Comparison of ENCODE assay signal across 1 cellular context in the genomic region with DNA sequence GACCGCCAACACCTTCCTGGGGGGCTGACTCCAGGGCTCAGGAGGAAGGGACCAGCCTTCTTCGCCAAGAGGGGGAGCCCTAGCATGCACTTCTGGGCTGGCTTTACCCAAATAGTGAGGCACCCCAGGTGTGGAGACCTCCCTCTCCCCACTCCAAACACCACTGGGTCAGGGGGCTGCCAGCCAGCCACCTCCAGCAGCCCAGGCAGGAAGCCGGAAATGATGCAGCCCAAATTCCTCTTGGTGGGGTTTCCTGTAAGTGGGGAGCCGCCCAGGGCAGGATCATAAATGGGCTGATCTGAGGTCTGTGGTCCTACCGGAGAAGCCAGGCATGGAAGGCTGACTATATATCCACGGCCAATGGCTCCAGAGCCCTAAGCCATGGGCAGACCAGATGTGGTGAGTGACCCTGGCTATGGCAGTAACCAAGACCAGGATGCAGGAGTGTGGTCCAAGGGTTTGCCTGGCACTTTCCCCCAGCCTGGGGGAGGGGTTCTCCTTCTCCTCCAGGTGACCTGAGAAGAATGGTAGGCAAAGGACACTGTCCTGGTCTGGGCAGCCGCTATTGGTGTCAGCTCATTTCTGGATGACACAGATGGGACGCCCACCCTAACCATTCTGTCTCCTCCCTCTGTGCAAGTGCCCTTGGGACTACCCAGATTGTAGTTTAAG.
TF ChIP-seq lines count a peak whose summit lies in the region.

No MANE protein-coding gene starts in this region.

TF ChIP-seq in HCT116, 20 proteins besides CTCF, POLR2A, EP300 and RAD21 (continued from another document):
- TF ChIP-seq, protein P1, sequence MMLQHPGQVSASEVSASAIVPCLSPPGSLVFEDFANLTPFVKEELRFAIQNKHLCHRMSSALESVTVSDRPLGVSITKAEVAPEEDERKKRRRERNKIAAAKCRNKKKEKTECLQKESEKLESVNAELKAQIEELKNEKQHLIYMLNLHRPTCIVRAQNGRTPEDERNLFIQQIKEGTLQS (IDR thresholded peaks at IDR 0.05): no peak
- TF ChIP-seq, protein P2, sequence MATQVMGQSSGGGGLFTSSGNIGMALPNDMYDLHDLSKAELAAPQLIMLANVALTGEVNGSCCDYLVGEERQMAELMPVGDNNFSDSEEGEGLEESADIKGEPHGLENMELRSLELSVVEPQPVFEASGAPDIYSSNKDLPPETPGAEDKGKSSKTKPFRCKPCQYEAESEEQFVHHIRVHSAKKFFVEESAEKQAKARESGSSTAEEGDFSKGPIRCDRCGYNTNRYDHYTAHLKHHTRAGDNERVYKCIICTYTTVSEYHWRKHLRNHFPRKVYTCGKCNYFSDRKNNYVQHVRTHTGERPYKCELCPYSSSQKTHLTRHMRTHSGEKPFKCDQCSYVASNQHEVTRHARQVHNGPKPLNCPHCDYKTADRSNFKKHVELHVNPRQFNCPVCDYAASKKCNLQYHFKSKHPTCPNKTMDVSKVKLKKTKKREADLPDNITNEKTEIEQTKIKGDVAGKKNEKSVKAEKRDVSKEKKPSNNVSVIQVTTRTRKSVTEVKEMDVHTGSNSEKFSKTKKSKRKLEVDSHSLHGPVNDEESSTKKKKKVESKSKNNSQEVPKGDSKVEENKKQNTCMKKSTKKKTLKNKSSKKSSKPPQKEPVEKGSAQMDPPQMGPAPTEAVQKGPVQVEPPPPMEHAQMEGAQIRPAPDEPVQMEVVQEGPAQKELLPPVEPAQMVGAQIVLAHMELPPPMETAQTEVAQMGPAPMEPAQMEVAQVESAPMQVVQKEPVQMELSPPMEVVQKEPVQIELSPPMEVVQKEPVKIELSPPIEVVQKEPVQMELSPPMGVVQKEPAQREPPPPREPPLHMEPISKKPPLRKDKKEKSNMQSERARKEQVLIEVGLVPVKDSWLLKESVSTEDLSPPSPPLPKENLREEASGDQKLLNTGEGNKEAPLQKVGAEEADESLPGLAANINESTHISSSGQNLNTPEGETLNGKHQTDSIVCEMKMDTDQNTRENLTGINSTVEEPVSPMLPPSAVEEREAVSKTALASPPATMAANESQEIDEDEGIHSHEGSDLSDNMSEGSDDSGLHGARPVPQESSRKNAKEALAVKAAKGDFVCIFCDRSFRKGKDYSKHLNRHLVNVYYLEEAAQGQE (IDR thresholded peaks at IDR 0.05; ENCODE audit: low read depth): no peak
- TF ChIP-seq ZNF274 (IDR thresholded peaks at IDR 0.05; ENCODE audit: low read depth, low read length) (no peak), POLR2AphosphoS5 (IDR thresholded peaks at IDR 0.05; ENCODE audit: low read depth, low read length) (no peak), SIN3A (IDR thresholded peaks at IDR 0.05; ENCODE audit: low read depth) (no peak), ELF1 (IDR thresholded peaks at IDR 0.05; ENCODE audit: borderline replicate concordance, low read depth) (no peak), FOSL1 (IDR thresholded peaks at IDR 0.05; ENCODE audit: low read depth) (no peak), JUND (IDR thresholded peaks at IDR 0.05) (no peak), ZFX (IDR thresholded peaks at IDR 0.05) (no peak), SP1 (IDR thresholded peaks at IDR 0.05; ENCODE audit: low read depth) (no peak), TCF7L2 (IDR thresholded peaks at IDR 0.05; ENCODE audit: borderline replicate concordance, extremely low read depth, insufficient read depth, insufficient read length) (no peak), CBX3 (IDR thresholded peaks at IDR 0.05; ENCODE audit: low read depth) (no peak)
- TF ChIP-seq, protein P3, sequence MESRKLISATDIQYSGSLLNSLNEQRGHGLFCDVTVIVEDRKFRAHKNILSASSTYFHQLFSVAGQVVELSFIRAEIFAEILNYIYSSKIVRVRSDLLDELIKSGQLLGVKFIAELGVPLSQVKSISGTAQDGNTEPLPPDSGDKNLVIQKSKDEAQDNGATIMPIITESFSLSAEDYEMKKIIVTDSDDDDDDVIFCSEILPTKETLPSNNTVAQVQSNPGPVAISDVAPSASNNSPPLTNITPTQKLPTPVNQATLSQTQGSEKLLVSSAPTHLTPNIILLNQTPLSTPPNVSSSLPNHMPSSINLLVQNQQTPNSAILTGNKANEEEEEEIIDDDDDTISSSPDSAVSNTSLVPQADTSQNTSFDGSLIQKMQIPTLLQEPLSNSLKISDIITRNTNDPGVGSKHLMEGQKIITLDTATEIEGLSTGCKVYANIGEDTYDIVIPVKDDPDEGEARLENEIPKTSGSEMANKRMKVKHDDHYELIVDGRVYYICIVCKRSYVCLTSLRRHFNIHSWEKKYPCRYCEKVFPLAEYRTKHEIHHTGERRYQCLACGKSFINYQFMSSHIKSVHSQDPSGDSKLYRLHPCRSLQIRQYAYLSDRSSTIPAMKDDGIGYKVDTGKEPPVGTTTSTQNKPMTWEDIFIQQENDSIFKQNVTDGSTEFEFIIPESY (IDR thresholded peaks at IDR 0.05; ENCODE audit: extremely low read depth, insufficient replicate concordance, low read length): no peak
